ENCODE assay signal across 11 cellular contexts in the genomic region with DNA sequence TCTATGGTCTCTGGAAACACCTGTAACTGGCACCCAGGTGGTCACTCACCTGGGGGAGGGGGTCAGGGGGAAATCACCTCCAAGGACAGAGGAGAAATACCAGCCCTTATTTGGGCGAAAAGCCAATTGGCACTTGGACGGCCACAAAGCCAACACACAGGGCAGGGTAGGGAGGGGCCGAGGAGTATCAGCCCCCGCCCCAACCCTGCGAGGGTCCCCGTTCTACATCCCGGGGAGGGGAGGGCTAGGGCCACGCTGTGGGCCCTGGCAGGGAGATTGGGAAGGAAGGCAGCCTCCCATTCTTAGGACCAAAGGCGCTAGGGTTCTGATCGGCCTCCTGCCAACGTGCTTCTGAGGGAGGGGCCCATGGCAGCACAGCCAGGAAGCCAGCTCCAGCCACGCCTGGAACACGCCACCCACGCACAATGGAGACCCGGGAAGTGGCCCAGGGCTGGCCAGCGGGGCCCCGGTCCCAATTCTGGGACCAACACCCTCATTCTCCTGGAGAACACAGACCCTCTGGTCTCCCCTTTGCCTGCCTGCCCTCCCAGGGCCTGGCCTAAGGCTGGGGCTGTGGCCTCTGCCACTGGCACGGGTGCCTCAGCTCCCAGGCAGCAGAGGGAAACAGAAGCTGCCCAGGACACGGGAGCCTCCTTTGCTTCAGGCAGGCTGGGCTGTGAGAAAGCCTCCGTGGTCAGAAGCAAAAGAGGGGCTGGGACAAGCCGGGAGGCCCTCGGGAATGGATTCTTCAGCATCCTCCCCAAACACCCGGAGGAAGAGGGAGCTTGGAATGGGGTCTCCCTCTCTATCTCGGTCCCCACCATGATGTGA. TPM values are rescaled to one million over a fixed set of nuclear protein-coding genes. Genes with fewer than 3 reads are reported as not detected.
DNase-seq lines count a peak whose midpoint lies in the region; ATAC-seq, FAIRE-seq and TF ChIP-seq lines count a peak whose summit lies in the region.
"Had no signal": no experiment of that assay in that cellular context is flagged by ENCODE, and none has a peak within 500 bp of the region (broad histone marks: within the 10 kb centered on the region; RNA-seq: fewer than 3 reads in every experiment).

No MANE protein-coding gene starts in this region.

- H4K8ac ChIP-seq in H1 (ENCODE audit: extremely low read depth, insufficient read depth, low read length) = peak overlapping the region; percentile 59; the same call in 1 of the 2 replicates
- H4K8ac ChIP-seq in mesenchymal stem cell (ENCODE audit: low read length) = no peak overlapping the region

- H3K4me3 Mint-ChIP-seq in activated CD4-positive, alpha-beta T cell treated with anti-CD3 and anti-CD28 coated beads for 36 hours = no peak overlapping the region
- H3K4me3 Mint-ChIP-seq: dendritic cell treated with granulocyte-macrophage colony-stimulating factor and Interleukin-4, amounts not matched to agents 40 ng/mL and 50 ng/mL, for 4 days had no signal

- H3K79me2 ChIP-seq in H1 (ENCODE audit: control insufficient read depth in 1 of 2, insufficient read depth in 2 of 2, low read length in 2 of 2) = no peaks in the 10 kb centered on the region

- H2BK5ac ChIP-seq in H1 (ENCODE audit: low read depth, low read length) (peak overlapping the region; percentile 81), mesenchymal stem cell (ENCODE audit: low read depth, low read length, poor library complexity, severe bottlenecking) (no peak overlapping the region)

- no peak overlapping the region for H2AFZ ChIP-seq in H1 (ENCODE audit: low read length)
- H2AFZ ChIP-seq in mesenchymal stem cell (ENCODE audit: low read depth, low read length) = no peak overlapping the region

- H3K9me3 Mint-ChIP-seq in activated CD4-positive, alpha-beta T cell treated with anti-CD3 and anti-CD28 coated beads for 36 hours (ENCODE audit: low read depth) = no peaks in the 10 kb centered on the region
- H3K9me3 Mint-ChIP-seq: dendritic cell treated with granulocyte-macrophage colony-stimulating factor and Interleukin-4, amounts not matched to agents 40 ng/mL and 50 ng/mL, for 4 days had no signal

- peaks cover 29% of the 10 kb centered on the region for H3K36me3 Mint-ChIP-seq in activated CD4-positive, alpha-beta T cell treated with anti-CD3 and anti-CD28 coated beads for 36 hours (ENCODE audit: low read depth)

- no peaks in the 10 kb centered on the region for H3K27me3 ChIP-seq in H1 (replicated peaks in 1 of 4; ENCODE audit: control insufficient read depth in 3 of 4, extremely low read depth in 1 of 4, insufficient read depth in 3 of 4, low read length in 3 of 4)
- H3K27me3 ChIP-seq in mesenchymal stem cell (ENCODE audit: control insufficient read depth in 1 of 2, insufficient read depth in 1 of 2, low read length in 2 of 2) = peaks cover 0 to 19% of the 10 kb centered on the region in 2 experiments
- no peaks in the 10 kb centered on the region for H3K27me3 ChIP-seq in transverse colon

- H3K27ac ChIP-seq in H1 (ENCODE audit: low read depth, low read length) = peak overlapping the region; percentile 72
- no peak overlapping the region for H3K27ac ChIP-seq in mesenchymal stem cell (ENCODE audit: low read length, poor library complexity, severe bottlenecking)
- peak overlapping the region in 3 of 4 donors; percentile 10 to 59 (median 23) for H3K27ac ChIP-seq in transverse colon

- 76% methylated on average over 17 of the region's 24 CpGs; no CpG with 5 or more reads in 1 of the 2 experiments for WGBS in H1 (ENCODE audit: extremely low coverage in 1 of 2, insufficient coverage in 1 of 2, insufficient read length in 1 of 2, insufficient replicate concordance in 2 of 2, low coverage in 1 of 2, low lambda C conversion rate in 2 of 2, missing lambda C conversion rate in 1 of 2), 2 experiments
- 91% methylated on average over 23 of the region's 24 CpGs for WGBS in mesenchymal stem cell
- WGBS in transverse colon (ENCODE audit: low coverage in 1 of 2), 2 donors = 25 to 49% methylated on average over 6 to 23 of the region's 24 CpGs

- H3K18ac ChIP-seq in H1 (ENCODE audit: extremely low read depth, low read length) (no peak overlapping the region; the same call in none of the 2 replicates), mesenchymal stem cell (ENCODE audit: low read depth in 1 of 2, low read length in 2 of 2) (no peak overlapping the region)

- peaks cover 0 to 20% (median 9%) of the 10 kb centered on the region in 4 experiments; a peak in 4 of 8 replicates for H3K36me3 ChIP-seq in H1 (ENCODE audit: control insufficient read depth in 2 of 4, insufficient read depth in 4 of 4, low read length in 3 of 4)
- H3K36me3 ChIP-seq in mesenchymal stem cell (ENCODE audit: control insufficient read depth in 1 of 2, insufficient read depth in 2 of 2, low read depth in 1 of 2, low read length in 2 of 2) = peaks cover 39 to 58% of the 10 kb centered on the region in 2 experiments
- no peaks in the 10 kb centered on the region for H3K36me3 ChIP-seq in transverse colon

- H4K91ac ChIP-seq in H1 (replicated peaks; ENCODE audit: insufficient read length, low read length) = no peak overlapping the region
- H4K91ac ChIP-seq in mesenchymal stem cell (ENCODE audit: low read length) = peak overlapping the region; percentile 4

- TF ChIP-seq RAD21 in H1 (IDR thresholded peaks at IDR 0.05 in 1 of 2, conservative IDR thresholded peaks at IDR 0.05 in 1 of 2; ENCODE audit: low read depth in 2 of 2, low read length in 2 of 2) = no peak

- peak overlapping the region; percentile 17 for H3K27ac Mint-ChIP-seq in activated CD4-positive, alpha-beta T cell treated with anti-CD3 and anti-CD28 coated beads for 36 hours

- H3K4me2 ChIP-seq in H1 (ENCODE audit: insufficient read depth in 1 of 2, low read depth in 2 of 2, low read length in 2 of 2) (no peak overlapping the region), mesenchymal stem cell (ENCODE audit: low read length, poor library complexity, severe bottlenecking) (no peak overlapping the region)
- H3K4me2 ChIP-seq: A549 had no signal

- H2AK5ac ChIP-seq in H1 (ENCODE audit: low read depth, low read length) (no peak overlapping the region), mesenchymal stem cell (ENCODE audit: low read length, severe bottlenecking) (no peak overlapping the region)

- H3K9me3 ChIP-seq in H1 (ENCODE audit: insufficient read depth in 2 of 2, low read depth in 1 of 2, low read length in 1 of 2) (no peaks in the 10 kb centered on the region), mesenchymal stem cell (ENCODE audit: control insufficient read depth, low read length) (no peaks in the 10 kb centered on the region), transverse colon (no peaks in the 10 kb centered on the region)
- H3K9me3 ChIP-seq: A549 had no signal

- no peak for FAIRE-seq in H1 (lab: Jason Lieb, UNC)
- FAIRE-seq: A549 had no signal

- H3K79me1 ChIP-seq in H1 (ENCODE audit: low read depth, low read length) = peaks cover 7% of the 10 kb centered on the region
- peaks cover 58% of the 10 kb centered on the region for H3K79me1 ChIP-seq in mesenchymal stem cell (replicated peaks; ENCODE audit: low read length, poor library complexity, severe bottlenecking)

- no peak overlapping the region for H3K14ac ChIP-seq in H1 (ENCODE audit: insufficient read length)
- H3K14ac ChIP-seq in mesenchymal stem cell (ENCODE audit: low read length in 2 of 2) = no peak overlapping the region

- in situ Hi-C loops in transverse colon (cut with MboI; ENCODE audit: low pct_ligation_motif_present in 1 of 4, low pct_unique_long_range_greater_than_20kb in 1 of 4, low sequenced_read_pairs in 3 of 4) = loop anchor here in 2 of 4 donors (10.0 to 25.0 kb wide), 2 partner anchors 248 to 250 kb away; no protein-coding TSS in a partner anchor

- DNase-seq in activated CD4-positive, alpha-beta T cell treated with anti-CD3 and anti-CD28 coated beads for 36 hours = peak; percentile 8
- DNase-seq in activated CD4-positive, alpha-beta T cell treated with anti-CD3 and anti-CD28 coated beads, Interleukin-2, amount 50 U/mL, for 4 hours = no peak
- DNase-seq in H1 (ENCODE audit: low read depth in 1 of 2, low spot score in 2 of 2) = no peak
- DNase-seq in mesenchymal stem cell = no peak
- DNase-seq in transverse colon = peak; percentile 38
- no peak for DNase-seq in NOMO-1 (lab: John Stamatoyannopoulos, UW; ENCODE audit: unreplicated experiment in 2 of 2)
- DNase-seq: KBM-7 had no signal

- H3K4ac ChIP-seq in H1 (replicated peaks; ENCODE audit: insufficient read length, low read depth, low read length) = no peak overlapping the region
- H3K4ac ChIP-seq in mesenchymal stem cell (ENCODE audit: low read depth in 1 of 2, low read length in 2 of 2) = no peak overlapping the region

- H4K20me1 ChIP-seq in H1 (replicated peaks in 1 of 2; ENCODE audit: control insufficient read depth in 1 of 2, insufficient read depth in 2 of 2, low read length in 2 of 2) = peaks cover 18 to 24% of the 10 kb centered on the region in 2 experiments

- H3K4me3 ChIP-seq in H1 (ENCODE audit: extremely low read depth in 1 of 4, insufficient read depth in 2 of 4, low read depth in 3 of 4, low read length in 4 of 4) = no peak overlapping the region
- no peak overlapping the region for H3K4me3 ChIP-seq in mesenchymal stem cell (ENCODE audit: insufficient read depth in 1 of 2, low read depth in 1 of 2, low read length in 2 of 2)
- H3K4me3 ChIP-seq in transverse colon = no peak overlapping the region
- H3K4me3 ChIP-seq: A549 had no signal

- TF ChIP-seq EP300 in H1 (IDR thresholded peaks at IDR 0.05; ENCODE audit: borderline replicate concordance in 1 of 2, low read depth in 2 of 2, low read length in 2 of 2) = peak in 1 of 2 experiments; percentile 34; a peak in 1 of 3 replicates
- TF ChIP-seq EP300 in transverse colon (IDR thresholded peaks at IDR 0.05; ENCODE audit: low read depth) = no peak

- H3K4me1 Mint-ChIP-seq in activated CD4-positive, alpha-beta T cell treated with anti-CD3 and anti-CD28 coated beads for 36 hours = peaks cover 15% of the 10 kb centered on the region

- H2BK15ac ChIP-seq in H1 (ENCODE audit: low read length) (no peak overlapping the region), mesenchymal stem cell (ENCODE audit: low read depth, poor library complexity, severe bottlenecking) (no peak overlapping the region)

- TF ChIP-seq CTCF in H1 (IDR thresholded peaks at IDR 0.05; ENCODE audit: control extremely low read depth in 1 of 3, insufficient read depth in 1 of 3, low read depth in 1 of 3, low read length in 3 of 3) = no peak
- no peak for TF ChIP-seq CTCF in transverse colon (IDR thresholded peaks at IDR 0.05)

- H2BK120ac ChIP-seq in H1 (replicated peaks; ENCODE audit: low read depth, low read length) (no peak overlapping the region), mesenchymal stem cell (ENCODE audit: low read depth, low read length) (no peak overlapping the region)

- ATAC-seq in activated CD4-positive, alpha-beta T cell treated with anti-CD3 and anti-CD28 coated beads for 36 hours = no peak
- no peak for ATAC-seq in SK-N-SH treated with all-trans-retinoic acid at 6 μM for 48 hours
- ATAC-seq in activated CD4-positive, CD25-positive, alpha-beta regulatory T cell treated with anti-CD3 and anti-CD28 coated beads, Interleukin-2, amount 50 U/mL, for 24 hours = no peak
- ATAC-seq: A549 had no signal

- no peak overlapping the region for H3K56ac ChIP-seq in H1 (replicated peaks; ENCODE audit: insufficient read length, low read depth, low read length)

- no peak overlapping the region for H4K5ac ChIP-seq in H1 (ENCODE audit: insufficient read length, low read depth, low read length)

- H3K23me2 ChIP-seq in H1 (ENCODE audit: low read depth, low read length) = no peaks in the 10 kb centered on the region; the same call in 1 of the 2 replicates

- H2BK12ac ChIP-seq in H1 (ENCODE audit: low read depth, low read length) (peak overlapping the region; percentile 60; the same call in 1 of the 2 replicates), mesenchymal stem cell (ENCODE audit: low read length in 2 of 2) (no peak overlapping the region)

- H3K27me3 Mint-ChIP-seq in activated CD4-positive, alpha-beta T cell treated with anti-CD3 and anti-CD28 coated beads for 36 hours = no peaks in the 10 kb centered on the region

- no peak overlapping the region for H2BK20ac ChIP-seq in H1 (ENCODE audit: low read length)

- CTCF ChIA-PET in activated CD4-positive, alpha-beta T cell treated with anti-CD3 and anti-CD28 coated beads for 36 hours (lab: Charles Lee) = no interaction called here
- CTCF ChIA-PET in H1 (lab: Charles Lee; ENCODE audit: partially characterized antibody) = interaction anchor here (0.7 to 8.1 kb wide), 8 partner anchors 9 to 140 kb away, joined by 3 to 79 read pairs (median 3); no protein-coding TSS in a partner anchor

- H3K4me1 ChIP-seq in H1 (replicated peaks in 1 of 4; ENCODE audit: control insufficient read depth in 3 of 4, insufficient read depth in 4 of 4, low read length in 3 of 4) (peaks cover 2 to 36% (median 26%) of the 10 kb centered on the region in 4 experiments), mesenchymal stem cell (ENCODE audit: control insufficient read depth, insufficient read depth, low read depth, low read length) (peaks cover 20% of the 10 kb centered on the region), transverse colon (peaks cover 27 to 41% (median 32%) of the 10 kb centered on the region in 4 donors)

- peak in 1 of 2 experiments; percentile 53; a peak in 1 of 3 replicates for TF ChIP-seq POLR2A in H1 (IDR thresholded peaks at IDR 0.05; ENCODE audit: control extremely low read depth in 1 of 2, low read depth in 2 of 2, low read length in 2 of 2)
- no peak for TF ChIP-seq POLR2A in transverse colon (IDR thresholded peaks at IDR 0.05)

- no peak overlapping the region for H3K23ac ChIP-seq in H1 (ENCODE audit: insufficient read length)
- H3K23ac ChIP-seq in mesenchymal stem cell (ENCODE audit: low read length in 2 of 2) = no peak overlapping the region

- POLR2A ChIA-PET in activated CD4-positive, alpha-beta T cell treated with anti-CD3 and anti-CD28 coated beads for 36 hours (lab: Charles Lee) = interaction anchor here (0.5 kb wide), 1 partner anchor 140 kb away, joined by 4 read pairs; no protein-coding TSS in a partner anchor
- POLR2A ChIA-PET in H1 (lab: Charles Lee; ENCODE audit: partially characterized antibody) = interaction anchor here (0.7 to 1.1 kb wide), 4 partner anchors 10 to 87 kb away, joined by 3 to 4 read pairs (median 4); no protein-coding TSS in a partner anchor

- H3K9ac ChIP-seq in H1 (replicated peaks in 1 of 4; ENCODE audit: extremely low read depth in 1 of 4, low read depth in 3 of 4, low read length in 3 of 4) (peak overlapping the region in 2 of 4 experiments; percentile 25 to 39; a peak in 2 of 7 replicates), mesenchymal stem cell (ENCODE audit: low read length) (peak overlapping the region; percentile 63)

- intact Hi-C loops in activated CD4-positive, alpha-beta T cell treated with anti-CD3 and anti-CD28 coated beads for 36 hours (cut with DNase I, micrococcal nuclease) = no loop called here
- intact Hi-C loops in transverse colon (cut with DNase I; ENCODE audit: low total_unique reads) = loop anchor here (5.0 to 10.0 kb wide), 3 partner anchors 100 to 270 kb away; a partner anchor contains a TSS

RNA-seq across cellular contexts. Expression of a gene that starts 7.4 kb away (rescaled TPM):
- total RNA-seq in activated CD4-positive, alpha-beta T cell treated with anti-CD3 and anti-CD28 coated beads for 36 hours = 100 to 1,000 TPM in 1 of 2 experiments, 10 to 100 TPM in 1; 96.1 to 112 TPM
- total RNA-seq in H1 (2021; fragmentation: NEBNext Ultra II Directional; extraction: Animal tissue kit (Norgen Biotek cat#: 25700)) = 27.5 and 28.2 TPM in 2 replicates
- 10.6 and 11.7 TPM in 2 replicates for polyA plus RNA-seq in H1 (2011; rRNA removed)
- polyA plus RNA-seq in H1 (2011; cell fraction: cytosol; rRNA removed) = 6.3 TPM
- 33.5 TPM for polyA plus RNA-seq in H1 (2011; cell fraction: nucleus; rRNA removed)
- polyA plus RNA-seq in H1 (2012, experiment 1 of 2) = 12.9 to 17.7 TPM (median 14.7 TPM) in 4 replicates
- 13.0 TPM for polyA plus RNA-seq in H1 (2012, experiment 2 of 2)
- polyA plus RNA-seq in H1 (2013, experiment 1 of 2) = 10.8 TPM
- polyA plus RNA-seq in H1 (2013, experiment 2 of 2) = 11.2 TPM
- polyA minus RNA-seq in H1 (2011; rRNA and poly(A)+ RNA removed) = 15.0 and 17.1 TPM in 2 replicates
- 22.2 TPM for polyA minus RNA-seq in H1 (2011; cell fraction: cytosol; rRNA and poly(A)+ RNA removed)
- 50.0 TPM for polyA minus RNA-seq in H1 (2011; cell fraction: nucleus; rRNA and poly(A)+ RNA removed)
- 39.2 TPM for polyA plus RNA-seq in mesenchymal stem cell (2013, experiment 1 of 2)
- polyA plus RNA-seq in mesenchymal stem cell (2013, experiment 2 of 2) = 38.5 TPM
- 10 to 100 TPM; 14.5 to 42.6 (median 22.1) TPM for total RNA-seq in transverse colon

RNA-seq across cellular contexts. Expression of a gene that starts 20.7 kb away (rescaled TPM):
- total RNA-seq in activated CD4-positive, alpha-beta T cell treated with anti-CD3 and anti-CD28 coated beads for 36 hours = 1 to 10 TPM; 1.3 to 1.4 TPM
- 5.8 and 6.4 TPM in 2 replicates for total RNA-seq in H1 (2021; fragmentation: NEBNext Ultra II Directional; extraction: Animal tissue kit (Norgen Biotek cat#: 25700))
- polyA plus RNA-seq in H1 (2011; rRNA removed) = 3.7 and 4.9 TPM in 2 replicates
- 3.3 TPM for polyA plus RNA-seq in H1 (2011; cell fraction: cytosol; rRNA removed)
- polyA plus RNA-seq in H1 (2011; cell fraction: nucleus; rRNA removed) = 3.8 TPM
- polyA plus RNA-seq in H1 (2012, experiment 1 of 2) = 5.5 to 8.8 TPM (median 6.9 TPM) in 4 replicates
- polyA plus RNA-seq in H1 (2012, experiment 2 of 2) = 5.3 TPM
- 5.2 TPM for polyA plus RNA-seq in H1 (2013, experiment 1 of 2)
- 6.0 TPM for polyA plus RNA-seq in H1 (2013, experiment 2 of 2)
- polyA minus RNA-seq in H1 (2011; rRNA and poly(A)+ RNA removed) = 5.1 and 5.9 TPM in 2 replicates
- 8.6 TPM for polyA minus RNA-seq in H1 (2011; cell fraction: cytosol; rRNA and poly(A)+ RNA removed)
- polyA minus RNA-seq in H1 (2011; cell fraction: nucleus; rRNA and poly(A)+ RNA removed) = 2.4 TPM
- 1.9 TPM for polyA plus RNA-seq in mesenchymal stem cell (2013, experiment 1 of 2)
- polyA plus RNA-seq in mesenchymal stem cell (2013, experiment 2 of 2) = 1.9 TPM
- total RNA-seq in transverse colon = 10 to 100 TPM in 1 of 4 donors, 1 to 10 TPM in 2, under 1 TPM in 1; 0.75 to 27.9 (median 1.8) TPM

Comparison
In these comparisons a context has a peak if more than half of its experiments do, and no peak if none do; other contexts are left out.
1. DNase-seq: peak in activated CD4-positive, alpha-beta T cell treated with anti-CD3 and anti-CD28 coated beads for 36 hours (single experiment) and transverse colon (single experiment); none in activated CD4-positive, alpha-beta T cell treated with anti-CD3 and anti-CD28 coated beads, Interleukin-2, amount 50 U/mL, for 4 hours (0 of 2), H1 (0 of 2), mesenchymal stem cell (single experiment) and NOMO-1 (0 of 2).